14 cellular contexts compared by ENCODE assay signal in the genomic region with DNA sequence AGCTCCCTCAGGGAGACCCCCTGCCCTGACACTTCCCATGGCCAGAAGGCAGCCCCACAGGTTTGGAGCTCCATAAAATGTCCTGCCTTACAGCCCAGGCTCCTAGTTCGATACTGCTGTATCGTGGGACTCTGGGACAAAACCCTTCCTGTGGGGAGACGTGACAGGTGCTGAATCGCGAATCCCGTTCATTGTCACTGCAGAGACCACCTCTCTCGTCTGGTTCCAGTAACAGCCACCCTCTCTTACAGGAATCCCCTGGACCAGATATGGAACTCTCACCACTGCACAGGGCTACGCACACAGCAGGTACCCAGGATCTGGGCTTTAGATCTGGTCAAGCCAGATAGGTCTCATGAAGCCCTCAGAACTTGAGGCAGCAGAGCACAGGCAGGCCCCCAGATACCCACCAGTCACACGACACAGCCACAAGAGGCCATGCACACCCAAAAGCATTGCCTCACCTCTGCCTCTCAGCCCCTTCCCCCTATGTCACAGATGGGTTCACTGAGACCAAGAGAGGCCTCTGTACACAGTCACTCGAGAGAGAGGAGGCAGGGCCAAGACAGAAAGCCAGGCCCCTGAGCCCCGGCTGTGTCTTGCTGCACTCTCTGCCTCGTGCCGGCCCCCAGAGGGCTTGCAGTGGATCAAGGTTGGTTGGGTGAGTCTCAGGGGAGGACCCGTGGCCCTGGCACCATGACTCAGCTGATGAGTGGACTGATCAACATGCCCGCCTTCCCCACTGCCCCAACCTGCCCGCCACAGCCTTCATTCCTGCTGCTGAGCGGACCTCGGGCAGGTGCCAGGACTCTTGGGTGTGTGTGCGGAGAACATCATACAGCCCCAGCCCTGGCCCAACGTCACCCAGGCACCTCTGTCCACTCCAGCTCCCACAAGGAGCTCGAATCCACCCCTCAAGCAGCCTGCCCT. TPM values are rescaled to one million over a fixed set of nuclear protein-coding genes. Genes with fewer than 3 reads are reported as not detected.
DNase-seq lines count a peak whose midpoint lies in the region; ATAC-seq and TF ChIP-seq lines count a peak whose summit lies in the region.
"Had no signal": no experiment of that assay in that cellular context is flagged by ENCODE, and none has a peak within 500 bp of the region (broad histone marks: within the 10 kb centered on the region; RNA-seq: fewer than 3 reads in every experiment).

No MANE protein-coding gene starts in this region.

- H3K27ac ChIP-seq in BLaER1 (peak overlapping the region; percentile 29; the same call in 1 of the 2 replicates), duodenal mucosa (ENCODE audit: low read depth, low read length) (peak overlapping the region; percentile 50), dorsolateral prefrontal cortex (no peak overlapping the region)
- H3K27ac ChIP-seq: brain microvascular endothelial cell, SK-N-MC had no signal

- H3K9me3 ChIP-seq in BLaER1, result no peaks in the 10 kb centered on the region
- no peaks in the 10 kb centered on the region for H3K9me3 ChIP-seq in duodenal mucosa (ENCODE audit: control insufficient read depth in 1 of 2, low read length in 2 of 2)

- TF ChIP-seq CTCF in dorsolateral prefrontal cortex (IDR thresholded peaks at IDR 0.05 in 54 of 56, conservative IDR thresholded peaks at IDR 0.05 in 2 of 56; ENCODE audit: low read depth in 1 of 56, partially characterized antibody in 56 of 56), result no peak

- peaks cover under 1% of the 10 kb centered on the region for H3K27me3 ChIP-seq in BLaER1
- H3K27me3 ChIP-seq in duodenal mucosa (ENCODE audit: control insufficient read depth in 1 of 2, insufficient read depth in 2 of 2, low read length in 2 of 2), result no peaks in the 10 kb centered on the region
- peaks cover 0 to 3% (median 0%) of the 10 kb centered on the region in 45 donors for H3K27me3 ChIP-seq in dorsolateral prefrontal cortex
- H3K27me3 ChIP-seq: brain microvascular endothelial cell had no signal

- peaks cover 8% of the 10 kb centered on the region; the same call in 1 of the 2 replicates for H3K36me3 ChIP-seq in BLaER1
- peaks cover 0 to 7% of the 10 kb centered on the region in 2 donors for H3K36me3 ChIP-seq in duodenal mucosa (ENCODE audit: control insufficient read depth in 1 of 2, insufficient read depth in 2 of 2, low read length in 2 of 2)
- H3K36me3 ChIP-seq: brain microvascular endothelial cell had no signal

- intact Hi-C loops in dorsolateral prefrontal cortex (cut with DNase I), result no loop called here

- ATAC-seq in HG03354 (IDR thresholded peaks at IDR 0.05; ENCODE audit: poor library complexity, severe bottlenecking, unreplicated experiment), result no peak
- ATAC-seq in HG02798 (IDR thresholded peaks at IDR 0.05; ENCODE audit: poor library complexity, unreplicated experiment), result no peak

- H4K20me1 ChIP-seq in BLaER1, result peaks cover 50% of the 10 kb centered on the region; the same call in 1 of the 2 replicates

- peaks cover 79% of the 10 kb centered on the region for H3K4me1 ChIP-seq in BLaER1
- peaks cover 96 to 99% of the 10 kb centered on the region in 2 donors for H3K4me1 ChIP-seq in duodenal mucosa (ENCODE audit: control insufficient read depth in 1 of 2, insufficient read depth in 2 of 2, low read length in 2 of 2)

- H3K9ac ChIP-seq in BLaER1, result peak overlapping the region; percentile 34; the same call in 1 of the 2 replicates
- peak overlapping the region; percentile 18 to 48 for H3K9ac ChIP-seq in duodenal mucosa (ENCODE audit: low read depth in 1 of 2, low read length in 2 of 2)

- H3K4me2 ChIP-seq in BLaER1, result peak overlapping the region; percentile 56
- H3K4me2 ChIP-seq: smooth muscle cell had no signal

- H3K4me3 ChIP-seq in BLaER1, result no peak overlapping the region
- no peak overlapping the region for H3K4me3 ChIP-seq in duodenal mucosa (ENCODE audit: low read depth in 1 of 2, low read length in 2 of 2)
- no peak overlapping the region for H3K4me3 ChIP-seq in dorsolateral prefrontal cortex
- H3K4me3 ChIP-seq: SK-N-MC, smooth muscle cell had no signal

- DNase-seq in NCI-H226, result peak; percentile 43
- peak; percentile 17 for DNase-seq in myocyte (ENCODE audit: low read depth)
- no peak for DNase-seq in AG08395 (ENCODE audit: low spot score)
- DNase-seq in dorsolateral prefrontal cortex, result no peak
- DNase-seq: brain microvascular endothelial cell; head of caudate nucleus; MV-4-11; NK-92 treated with Interleukin-12 subunit alpha and Interleukin-12 subunit beta, amount 100 ng/mL, for 24 hours had no signal

RNA-seq across cellular contexts. Expression of gene SDC1, which starts 7.6 kb away (rescaled TPM):
- total RNA-seq in myocyte (9.8 and 11.0 TPM in 2 replicates), dorsolateral prefrontal cortex (1 to 10 TPM in 74 of 120 experiments, under 1 TPM in 46; 0.25 to 3.8 (median 1.2) TPM)
- polyA plus RNA-seq in myocyte (2012), result 7.4 TPM

Comparison
In these comparisons a context has a peak if more than half of its experiments do, and no peak if none do; other contexts are left out.
1. H3K27ac ChIP-seq: peak in BLaER1 (single experiment) and duodenal mucosa (single experiment); none in dorsolateral prefrontal cortex (0 of 59).
2. DNase-seq: peak in NCI-H226 (single experiment) and myocyte (single experiment); none in AG08395 (single experiment) and dorsolateral prefrontal cortex (0 of 10).